Comparison of ENCODE assay signal across 8 cellular contexts in genomic region chr4:106767991-106768390, GRCh38.
"Had no signal": no experiment of that assay in that cellular context is flagged by ENCODE, and none has a peak within 500 bp of the region (broad histone marks: within the 10 kb centered on the region; RNA-seq: fewer than 3 reads in every experiment).

No MANE protein-coding gene starts in this region.

- H2AFZ ChIP-seq: GM23248 had no signal

- DNase-seq: GM23248, GOT3, H7, HFFc6, IMR-90 had no signal

- ATAC-seq: HCT116, K562 had no signal

- H3K9me3 ChIP-seq: HAP-1 had no signal

- H3K27ac ChIP-seq: GM23248 had no signal

- H3K4me3 ChIP-seq: GM23248, HAP-1, K562 had no signal

- H3K9ac ChIP-seq: GM23248 had no signal

- H3K4me1 ChIP-seq: HAP-1 had no signal

- H3K36me3 ChIP-seq: HAP-1 had no signal
